ENCODE assay signal across 9 cellular contexts in genomic region chr19:53879145-53880037, GRCh38. TPM values are rescaled to one million over a fixed set of nuclear protein-coding genes. Genes with fewer than 3 reads are reported as not detected.
DNase-seq lines count a peak whose midpoint lies in the region; ATAC-seq and TF ChIP-seq lines count a peak whose summit lies in the region.
"Had no signal": no experiment of that assay in that cellular context is flagged by ENCODE, and none has a peak within 500 bp of the region (broad histone marks: within the 10 kb centered on the region; RNA-seq: fewer than 3 reads in every experiment).

No MANE protein-coding gene starts in this region.

- H3K4me3 Mint-ChIP-seq in CD4-positive, CD25-positive, alpha-beta regulatory T cell: peak overlapping the region in 1 of 4 donors; percentile 36
- H3K4me3 Mint-ChIP-seq in activated naive CD8-positive, alpha-beta T cell treated with anti-CD3 and anti-CD28 coated beads, Interleukin-2, amount 50 U/mL, for 24 hours: no peak overlapping the region

- H3K27ac Mint-ChIP-seq in CD4-positive, CD25-positive, alpha-beta regulatory T cell: peak overlapping the region in 1 of 3 donors; percentile 69
- H3K27ac Mint-ChIP-seq in activated naive CD8-positive, alpha-beta T cell treated with anti-CD3 and anti-CD28 coated beads, Interleukin-2, amount 50 U/mL, for 24 hours: peak overlapping the region; percentile 9

- H3K4me3 ChIP-seq in CD4-positive, CD25-positive, alpha-beta regulatory T cell (ENCODE audit: low read depth, low read length): peak overlapping the region; percentile 50
- peak overlapping the region; percentile 76 for H3K4me3 ChIP-seq in HUES64 (ENCODE audit: low read length)
- peak overlapping the region; percentile 32 for H3K4me3 ChIP-seq in cardiac muscle cell
- peak overlapping the region; percentile 40 for H3K4me3 ChIP-seq in ovary
- peak overlapping the region; percentile 50 to 62 for H3K4me3 ChIP-seq in testis

- TF ChIP-seq POLR2A in ovary (IDR thresholded peaks at IDR 0.05) (no peak), testis (IDR thresholded peaks at IDR 0.05) (no peak)

- peak overlapping the region; percentile 86 for H3K9ac ChIP-seq in HUES64 (ENCODE audit: low read depth, low read length)
- H3K9ac ChIP-seq: KMS-11 had no signal

- H3K27me3 ChIP-seq in CD4-positive, CD25-positive, alpha-beta regulatory T cell (ENCODE audit: control insufficient read depth, insufficient read depth, low read length): peaks cover 26% of the 10 kb centered on the region
- peaks cover 38% of the 10 kb centered on the region for H3K27me3 ChIP-seq in HUES64 (ENCODE audit: insufficient read depth, low read length)
- peaks cover 27% of the 10 kb centered on the region for H3K27me3 ChIP-seq in cardiac muscle cell
- H3K27me3 ChIP-seq in ovary: no peaks in the 10 kb centered on the region
- H3K27me3 ChIP-seq in testis: no peaks in the 10 kb centered on the region

- H3K27me3 Mint-ChIP-seq in CD4-positive, CD25-positive, alpha-beta regulatory T cell: peaks cover 25% of the 10 kb centered on the region
- peaks cover 14% of the 10 kb centered on the region for H3K27me3 Mint-ChIP-seq in activated naive CD8-positive, alpha-beta T cell treated with anti-CD3 and anti-CD28 coated beads, Interleukin-2, amount 50 U/mL, for 24 hours

- WGBS in HUES64: 4% methylated on average over 51 of the region's 51 CpGs
- 0 to 1% (median 1%) methylated on average over 50 to 51 of the region's 51 CpGs for WGBS in ovary, 3 donors
- 1% methylated on average over 32 to 51 of the region's 51 CpGs for WGBS in testis, 2 donors

- H3K27ac ChIP-seq in CD4-positive, CD25-positive, alpha-beta regulatory T cell (ENCODE audit: insufficient read depth, low read length, poor library complexity, severe bottlenecking): no peak overlapping the region
- H3K27ac ChIP-seq in HUES64 (ENCODE audit: low read depth, low read length) (peak overlapping the region; percentile 57), cardiac muscle cell (peak overlapping the region; percentile 4), ovary (no peak overlapping the region), testis (peak overlapping the region in 1 of 2 donors; percentile 37)
- H3K27ac ChIP-seq: KMS-11 had no signal

- peak; percentile 82 to 84 for ATAC-seq in CD4-positive, CD25-positive, alpha-beta regulatory T cell (ENCODE audit: low read depth in 2 of 2)
- ATAC-seq in GM21360 (IDR thresholded peaks at IDR 0.05; ENCODE audit: unreplicated experiment): peak; percentile 74
- ATAC-seq in SK-N-SH treated with all-trans-retinoic acid at 6 μM for 48 hours: peak; percentile 88
- ATAC-seq in activated naive CD8-positive, alpha-beta T cell treated with anti-CD3 and anti-CD28 coated beads, Interleukin-2, amount 50 U/mL, for 24 hours: peak; percentile 87

- peaks cover 10% of the 10 kb centered on the region for H3K36me3 Mint-ChIP-seq in CD4-positive, CD25-positive, alpha-beta regulatory T cell
- peaks cover 13% of the 10 kb centered on the region for H3K36me3 Mint-ChIP-seq in activated naive CD8-positive, alpha-beta T cell treated with anti-CD3 and anti-CD28 coated beads, Interleukin-2, amount 50 U/mL, for 24 hours (ENCODE audit: low read depth)

- H3K9me3 Mint-ChIP-seq in CD4-positive, CD25-positive, alpha-beta regulatory T cell: peaks cover 0 to 4% (median 0%) of the 10 kb centered on the region in 7 donors
- H3K9me3 Mint-ChIP-seq in activated naive CD8-positive, alpha-beta T cell treated with anti-CD3 and anti-CD28 coated beads, Interleukin-2, amount 50 U/mL, for 24 hours: no peaks in the 10 kb centered on the region

- DNase-seq in CD4-positive, CD25-positive, alpha-beta regulatory T cell: peak; percentile 50 to 72 (median 66)
- peak; percentile 87 for DNase-seq in activated naive CD8-positive, alpha-beta T cell treated with anti-CD3 and anti-CD28 coated beads, Interleukin-2, amount 50 U/mL, for 24 hours
- DNase-seq in cardiac muscle cell (ENCODE audit: low read depth in 1 of 2, low spot score in 1 of 2) (peak; percentile 96 to 99), ovary (peak; percentile 92 to 97 (median 95)), testis (peak; percentile 95)

- peaks cover 14% of the 10 kb centered on the region for H3K36me3 ChIP-seq in CD4-positive, CD25-positive, alpha-beta regulatory T cell (ENCODE audit: control insufficient read depth, insufficient read depth, low read length)
- H3K36me3 ChIP-seq in HUES64 (ENCODE audit: insufficient read depth, low read length): peaks cover 16% of the 10 kb centered on the region
- peaks cover 7% of the 10 kb centered on the region for H3K36me3 ChIP-seq in cardiac muscle cell
- H3K36me3 ChIP-seq in ovary: no peaks in the 10 kb centered on the region
- no peaks in the 10 kb centered on the region for H3K36me3 ChIP-seq in testis (ENCODE audit: low read depth, missing control alignments)

- TF ChIP-seq CTCF in cardiac muscle cell (IDR thresholded peaks at IDR 0.05; ENCODE audit: low read depth, low read length): no peak
- no peak for TF ChIP-seq CTCF in ovary (IDR thresholded peaks at IDR 0.05)
- TF ChIP-seq CTCF in testis (IDR thresholded peaks at IDR 0.05): no peak

- peaks cover 60% of the 10 kb centered on the region for H3K4me1 ChIP-seq in CD4-positive, CD25-positive, alpha-beta regulatory T cell (ENCODE audit: control insufficient read depth, insufficient read depth, low read length, poor library complexity, severe bottlenecking)
- H3K4me1 ChIP-seq in HUES64 (ENCODE audit: insufficient read depth, low read length) (peaks cover 25% of the 10 kb centered on the region), cardiac muscle cell (ENCODE audit: low read depth) (peaks cover 8% of the 10 kb centered on the region), ovary (ENCODE audit: insufficient read depth) (peaks cover 7% of the 10 kb centered on the region), testis (peaks cover 22% of the 10 kb centered on the region)

- intact Hi-C loops in ovary (cut with DNase I): loop anchor here in 1 of 4 donors (10.0 kb wide), 1 partner anchor 235 kb away; the partner anchor contains the start of genes PRPF31 and TFPT
- intact Hi-C loops in testis (cut with DNase I; ENCODE audit: low total_unique reads): no loop called here

- TF ChIP-seq EP300 in ovary (IDR thresholded peaks at IDR 0.05): no peak

- no peaks in the 10 kb centered on the region for H3K9me3 ChIP-seq in CD4-positive, CD25-positive, alpha-beta regulatory T cell (ENCODE audit: control insufficient read depth in 2 of 2, low read length in 2 of 2)
- H3K9me3 ChIP-seq in HUES64 (ENCODE audit: insufficient read depth, low read depth, low read length): no peaks in the 10 kb centered on the region
- no peaks in the 10 kb centered on the region for H3K9me3 ChIP-seq in cardiac muscle cell (ENCODE audit: low read depth)
- no peaks in the 10 kb centered on the region for H3K9me3 ChIP-seq in ovary
- no peaks in the 10 kb centered on the region for H3K9me3 ChIP-seq in testis

- H3K4me1 Mint-ChIP-seq in CD4-positive, CD25-positive, alpha-beta regulatory T cell: peaks cover 18 to 57% (median 28%) of the 10 kb centered on the region in 4 donors
- peaks cover 45% of the 10 kb centered on the region for H3K4me1 Mint-ChIP-seq in activated naive CD8-positive, alpha-beta T cell treated with anti-CD3 and anti-CD28 coated beads, Interleukin-2, amount 50 U/mL, for 24 hours

TF ChIP-seq in SK-N-SH treated with all-trans-retinoic acid at 6 μM for 48 hours, 23 proteins besides CTCF, POLR2A, EP300 and RAD21 (continues in another document):
- TF ChIP-seq TCF4 (CRISPR knock-in tag; IDR thresholded peaks at IDR 0.05; ENCODE audit: borderline replicate concordance): no peak
- TF ChIP-seq GLIS3 (CRISPR knock-in tag; IDR thresholded peaks at IDR 0.05): no peak

RNA-seq across cellular contexts. Expression of gene PRKCG, which starts 2.6 kb away (rescaled TPM):
- not detected for total RNA-seq in CD4-positive, CD25-positive, alpha-beta regulatory T cell
- not detected for polyA plus RNA-seq in CD4-positive, CD25-positive, alpha-beta regulatory T cell
- 3.2 TPM for polyA plus RNA-seq in HUES64 (2013, experiment 1 of 2)
- polyA plus RNA-seq in HUES64 (2013, experiment 2 of 2): 4.6 TPM
- 0.63 and 4.3 TPM in 2 replicates for total RNA-seq in cardiac muscle cell
- polyA plus RNA-seq in cardiac muscle cell: 3.2 and 4.2 TPM in 2 replicates
- total RNA-seq in ovary: under 1 TPM in 1 of 7 donors, not detected in 6; 0.08 TPM
- under 1 TPM in 1 of 2 donors, not detected in 1; 0.04 TPM for polyA plus RNA-seq in ovary
- 10 to 100 TPM in 1 of 2 donors, 1 to 10 TPM in 1; 3.7 to 10.6 TPM for total RNA-seq in testis
- polyA plus RNA-seq in testis (ENCODE audit: insufficient read depth, low read depth, low replicate concordance): 4.3 TPM

RNA-seq across cellular contexts. Expression of gene MYADM, which starts 11.7 kb away (rescaled TPM):
- 280 TPM for total RNA-seq in CD4-positive, CD25-positive, alpha-beta regulatory T cell
- 10 to 100 TPM; 26.1 to 36.3 (median 35.5) TPM for polyA plus RNA-seq in CD4-positive, CD25-positive, alpha-beta regulatory T cell
- 40.2 TPM for polyA plus RNA-seq in HUES64 (2013, experiment 1 of 2)
- 49.6 TPM for polyA plus RNA-seq in HUES64 (2013, experiment 2 of 2)
- total RNA-seq in cardiac muscle cell (115 and 150 TPM in 2 replicates), ovary (100 to 1,000 TPM in 5 of 7 donors, 10 to 100 TPM in 2; 27.5 to 216 (median 146) TPM), testis (10 to 100 TPM; 48.7 to 57.8 TPM)
- polyA plus RNA-seq in cardiac muscle cell (166 and 183 TPM in 2 replicates), ovary (100 to 1,000 TPM in 1 of 2 donors, 10 to 100 TPM in 1; 86.3 to 134 TPM), testis (ENCODE audit: insufficient read depth, low read depth, low replicate concordance) (128 TPM)

RNA-seq across cellular contexts. Expression of gene CACNG7, which starts 29.7 kb away (rescaled TPM):
- total RNA-seq in CD4-positive, CD25-positive, alpha-beta regulatory T cell: not detected
- not detected for polyA plus RNA-seq in CD4-positive, CD25-positive, alpha-beta regulatory T cell
- polyA plus RNA-seq in HUES64 (2013, experiment 1 of 2): 19.4 TPM
- polyA plus RNA-seq in HUES64 (2013, experiment 2 of 2): 38.6 TPM
- total RNA-seq in cardiac muscle cell (0.60 and 1.9 TPM in 2 replicates), ovary (not detected), testis (under 1 TPM; 0.39 to 0.81 TPM)
- polyA plus RNA-seq in cardiac muscle cell (0.11 and 0.19 TPM in 2 replicates), ovary (under 1 TPM in 1 of 2 donors, not detected in 1; 0.02 TPM), testis (ENCODE audit: insufficient read depth, low read depth, low replicate concordance) (0.53 TPM)

RNA-seq across cellular contexts. Expression of gene NLRP12, which starts 55.3 kb away (rescaled TPM):
- total RNA-seq in CD4-positive, CD25-positive, alpha-beta regulatory T cell: not detected
- polyA plus RNA-seq in CD4-positive, CD25-positive, alpha-beta regulatory T cell: not detected
- 1.8 TPM for polyA plus RNA-seq in HUES64 (2013, experiment 1 of 2)
- polyA plus RNA-seq in HUES64 (2013, experiment 2 of 2): 1.9 TPM
- 0.21 TPM in 1 of 2 replicates, not detected in the other for total RNA-seq in cardiac muscle cell
- polyA plus RNA-seq in cardiac muscle cell: not detected in 2 replicates
- total RNA-seq in ovary: under 1 TPM; 0.05 to 0.95 (median 0.17) TPM
- under 1 TPM; 0.05 to 0.15 TPM for polyA plus RNA-seq in ovary
- total RNA-seq in testis: 1 to 10 TPM in 1 of 2 donors, under 1 TPM in 1; 0.16 to 1.5 TPM
- polyA plus RNA-seq in testis (ENCODE audit: insufficient read depth, low read depth, low replicate concordance): not detected

Comparison
In these comparisons a context has a peak if more than half of its experiments do, and no peak if none do; other contexts are left out.
1. H3K27ac ChIP-seq: peak in HUES64 (single experiment) and cardiac muscle cell (single experiment); none in CD4-positive, CD25-positive, alpha-beta regulatory T cell (single experiment) and ovary (0 of 2).
2. Peak in every context shown above with its lines, with median percentiles within 50 percentile points of each other: ATAC-seq, DNase-seq and H3K4me3 ChIP-seq.